In the genomic region with DNA sequence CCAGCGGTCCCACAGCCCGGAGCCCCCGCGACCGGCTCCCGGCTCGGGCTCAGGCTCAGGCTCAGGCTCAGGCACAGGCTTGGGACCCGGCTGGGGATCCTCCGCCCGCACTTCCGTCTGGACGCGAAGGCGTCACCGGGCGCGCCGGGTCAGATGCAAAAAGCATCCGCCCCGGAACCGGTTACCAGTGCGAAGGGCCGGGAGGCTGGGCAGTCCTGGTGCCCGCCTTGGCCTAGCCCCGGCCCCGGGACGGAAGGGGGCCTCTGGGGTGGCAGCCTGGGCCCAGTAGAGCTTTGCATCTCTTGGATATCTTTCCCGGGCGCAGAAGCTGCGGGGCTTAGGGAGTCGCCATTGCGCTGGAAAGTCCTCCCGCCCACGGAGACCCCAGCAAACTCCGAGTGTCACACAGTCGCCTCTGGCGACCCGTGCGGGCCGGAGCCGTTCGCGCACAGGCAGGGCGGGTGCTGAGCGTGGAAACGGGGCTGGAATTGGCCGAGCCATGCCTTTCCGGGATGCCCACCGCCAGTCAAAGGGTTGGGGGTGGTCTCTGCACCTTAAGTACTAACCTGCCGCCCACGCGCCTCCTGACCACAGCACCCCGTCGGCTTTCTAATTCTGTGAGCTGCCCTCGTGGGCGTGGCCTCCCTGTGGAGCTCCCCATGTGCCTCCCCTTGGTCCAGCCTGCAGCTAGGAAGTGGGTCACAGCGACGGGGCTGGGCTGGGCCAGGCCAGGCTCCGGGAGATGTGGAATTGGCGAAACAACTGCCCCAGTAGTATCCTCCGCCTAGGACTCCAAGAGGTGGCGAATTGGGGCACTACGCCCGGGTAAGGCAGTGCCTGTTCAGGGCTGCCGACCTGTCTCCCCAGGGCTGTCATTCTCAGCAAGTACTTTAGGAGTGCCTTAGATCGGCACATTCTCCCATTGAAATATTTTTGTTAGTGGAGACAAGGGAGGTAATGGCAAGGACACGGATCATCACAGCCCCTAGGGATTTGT, we compare ENCODE assay signal across 8 cellular contexts. TPM values are rescaled to one million over a fixed set of nuclear protein-coding genes. Genes with fewer than 3 reads are reported as not detected.
DNase-seq lines count a peak whose midpoint lies in the region; ATAC-seq and TF ChIP-seq lines count a peak whose summit lies in the region.

A gene (minus strand): TSS at position 119 of the 997 bp plus-strand sequence. CDS start 129 bp downstream, outside the sequence.

- H3K4me1 Mint-ChIP-seq in IgD-negative memory B cell = peaks cover 24 to 30% (median 28%) of the 10 kb centered on the region in 3 donors
- peaks cover 14% of the 10 kb centered on the region for H3K4me1 Mint-ChIP-seq in activated T-helper 17 cell treated with anti-CD3 and anti-CD28 coated beads, Interleukin-2, amount 50 U/mL, for 72 hours
- peaks cover 17 to 45% (median 32%) of the 10 kb centered on the region in 7 donors for H3K4me1 Mint-ChIP-seq in naive thymus-derived CD4-positive, alpha-beta T cell
- peaks cover 29% of the 10 kb centered on the region for H3K4me1 Mint-ChIP-seq in stimulated activated memory B cell treated with anti-CD40 and anti-IgM and Interleukin-4, amounts not matched to agents 10 μg/mL and 1 μg/mL and 100 μg/mL, for 72 hours

- H3K4me3 Mint-ChIP-seq in IgD-negative memory B cell = peak within 1 kb of the TSS; percentile 93 to 100 (median 97)
- peak within 1 kb of the TSS; percentile 89 for H3K4me3 Mint-ChIP-seq in activated T-helper 17 cell treated with anti-CD3 and anti-CD28 coated beads, Interleukin-2, amount 50 U/mL, for 72 hours
- peak within 1 kb of the TSS; percentile 94 to 99 (median 98) for H3K4me3 Mint-ChIP-seq in naive thymus-derived CD4-positive, alpha-beta T cell
- peak within 1 kb of the TSS; percentile 91 for H3K4me3 Mint-ChIP-seq in stimulated activated memory B cell treated with anti-CD40 and anti-IgM and Interleukin-4, amounts not matched to agents 10 μg/mL and 1 μg/mL and 100 μg/mL, for 72 hours

- peak within 1 kb of the TSS; percentile 96 to 99 (median 98) for H3K27ac Mint-ChIP-seq in IgD-negative memory B cell
- H3K27ac Mint-ChIP-seq in activated T-helper 17 cell treated with anti-CD3 and anti-CD28 coated beads, Interleukin-2, amount 50 U/mL, for 72 hours = peak within 1 kb of the TSS; percentile 92
- peak within 1 kb of the TSS; percentile 94 to 99 (median 98) for H3K27ac Mint-ChIP-seq in naive thymus-derived CD4-positive, alpha-beta T cell
- peak within 1 kb of the TSS; percentile 91 for H3K27ac Mint-ChIP-seq in stimulated activated memory B cell treated with anti-CD40 and anti-IgM and Interleukin-4, amounts not matched to agents 10 μg/mL and 1 μg/mL and 100 μg/mL, for 72 hours

- no peak for TF ChIP-seq CTCF in fibroblast of lung (conservative IDR thresholded peaks at IDR 0.05 in 1 of 2, IDR thresholded peaks at IDR 0.05 in 1 of 2; ENCODE audit: low read depth in 1 of 2, low read length in 2 of 2)

- H3K36me3 Mint-ChIP-seq in IgD-negative memory B cell = no peaks in the 10 kb centered on the region
- peaks cover 11% of the 10 kb centered on the region for H3K36me3 Mint-ChIP-seq in activated T-helper 17 cell treated with anti-CD3 and anti-CD28 coated beads, Interleukin-2, amount 50 U/mL, for 72 hours (ENCODE audit: low read depth)
- peaks cover 3 to 7% (median 4%) of the 10 kb centered on the region in 5 donors for H3K36me3 Mint-ChIP-seq in naive thymus-derived CD4-positive, alpha-beta T cell
- H3K36me3 Mint-ChIP-seq in stimulated activated memory B cell treated with anti-CD40 and anti-IgM and Interleukin-4, amounts not matched to agents 10 μg/mL and 1 μg/mL and 100 μg/mL, for 72 hours = peaks cover 5% of the 10 kb centered on the region

- H3K36me3 ChIP-seq in fibroblast of lung (ENCODE audit: control insufficient read depth, insufficient read depth, low read length) = no peaks in the 10 kb centered on the region
- peaks cover 0 to 11% (median 0%) of the 10 kb centered on the region in 3 experiments for H3K36me3 ChIP-seq in naive thymus-derived CD4-positive, alpha-beta T cell (ENCODE audit: control insufficient read depth in 2 of 3, insufficient read depth in 3 of 3, low read length in 3 of 3)

- POLR2A ChIA-PET in naive thymus-derived CD4-positive, alpha-beta T cell (lab: Charles Lee) = interaction anchor here (0.6 to 2.1 kb wide), 9 partner anchors 8 to 496 kb away, joined by 3 to 27 read pairs (median 5); a partner anchor contains a TSS

- H3K79me2 ChIP-seq in fibroblast of lung (ENCODE audit: control insufficient read depth, insufficient read depth, low read length) = peaks cover 31% of the 10 kb centered on the region

- H3K4me2 ChIP-seq in fibroblast of lung (ENCODE audit: extremely low read depth, insufficient read depth, low read length) = peak within 1 kb of the TSS; percentile 89

- H4K20me1 ChIP-seq in fibroblast of lung (ENCODE audit: control insufficient read depth, extremely low read depth, insufficient read depth, low read length) = no peaks in the 10 kb centered on the region

- peaks cover 6% of the 10 kb centered on the region for H3K4me1 ChIP-seq in fibroblast of lung (ENCODE audit: control insufficient read depth, extremely low read depth, insufficient read depth, low read length)
- peaks cover 13 to 17% of the 10 kb centered on the region in 2 donors for H3K4me1 ChIP-seq in naive thymus-derived CD4-positive, alpha-beta T cell (ENCODE audit: control insufficient read depth in 2 of 2, insufficient read depth in 2 of 2, low read length in 2 of 2)

- intact Hi-C loops in naive thymus-derived CD4-positive, alpha-beta T cell (cut with micrococcal nuclease) = loop anchor here (1.0 to 5.0 kb wide), 15 partner anchors 39 to 1493 kb away; a partner anchor contains a TSS

- H3K9me3 ChIP-seq in fibroblast of lung (ENCODE audit: control insufficient read depth, insufficient read depth, low read depth, low read length) = no peaks in the 10 kb centered on the region
- no peaks in the 10 kb centered on the region for H3K9me3 ChIP-seq in naive thymus-derived CD4-positive, alpha-beta T cell (ENCODE audit: control insufficient read depth in 2 of 3, low read length in 3 of 3)

- peak within 1 kb of the TSS; percentile 93 for H3K27ac ChIP-seq in fibroblast of lung (ENCODE audit: insufficient read depth, low read length)
- H3K27ac ChIP-seq in naive thymus-derived CD4-positive, alpha-beta T cell (ENCODE audit: low read depth, low read length) = peak within 1 kb of the TSS; percentile 92

- H3K9me3 Mint-ChIP-seq in IgD-negative memory B cell = no peaks in the 10 kb centered on the region
- H3K9me3 Mint-ChIP-seq in activated T-helper 17 cell treated with anti-CD3 and anti-CD28 coated beads, Interleukin-2, amount 50 U/mL, for 72 hours = no peaks in the 10 kb centered on the region
- H3K9me3 Mint-ChIP-seq in naive thymus-derived CD4-positive, alpha-beta T cell = no peaks in the 10 kb centered on the region
- no peaks in the 10 kb centered on the region for H3K9me3 Mint-ChIP-seq in stimulated activated memory B cell treated with anti-CD40 and anti-IgM and Interleukin-4, amounts not matched to agents 10 μg/mL and 1 μg/mL and 100 μg/mL, for 72 hours

- peak within 1 kb of the TSS; percentile 65 to 88 (median 80) for H3K4me3 ChIP-seq in fibroblast of lung (replicated peaks in 1 of 4; ENCODE audit: control extremely low read depth in 1 of 4, insufficient read depth in 1 of 4, low read depth in 3 of 4, low read length in 4 of 4)
- H3K4me3 ChIP-seq in naive thymus-derived CD4-positive, alpha-beta T cell (ENCODE audit: low read length) = peak within 1 kb of the TSS; percentile 96

- peak within 1 kb of the TSS; percentile 84 for H2AFZ ChIP-seq in fibroblast of lung (ENCODE audit: low read length)

- no peaks in the 10 kb centered on the region for H3K27me3 ChIP-seq in fibroblast of lung (ENCODE audit: control insufficient read depth, insufficient read depth, low read length)
- H3K27me3 ChIP-seq in naive thymus-derived CD4-positive, alpha-beta T cell (ENCODE audit: control insufficient read depth in 2 of 2, insufficient read depth in 2 of 2, low read length in 2 of 2) = no peaks in the 10 kb centered on the region

- H3K9ac ChIP-seq in fibroblast of lung (ENCODE audit: insufficient read depth, low read length) = peak within 1 kb of the TSS; percentile 92

- DNase-seq in DMS79 treated with DMSO at 0.1 percent for 48 hours (lab: John Stamatoyannopoulos, UW) = peak; percentile 86
- DNase-seq in RPMI7951 (ENCODE audit: low read depth) = peak; percentile 86
- peak; percentile 85 to 86 for DNase-seq in fibroblast of lung (ENCODE audit: low read depth in 2 of 2)
- DNase-seq in naive thymus-derived CD4-positive, alpha-beta T cell = peak; percentile 35 to 85 (median 66)

- CTCF ChIA-PET in naive thymus-derived CD4-positive, alpha-beta T cell (lab: Charles Lee) = interaction anchor here (0.8 to 1.5 kb wide), 3 partner anchors 39 to 51 kb away, joined by 3 to 5 read pairs (median 4); a partner anchor contains a TSS

- no peaks in the 10 kb centered on the region for H3K27me3 Mint-ChIP-seq in IgD-negative memory B cell
- H3K27me3 Mint-ChIP-seq in activated T-helper 17 cell treated with anti-CD3 and anti-CD28 coated beads, Interleukin-2, amount 50 U/mL, for 72 hours = no peaks in the 10 kb centered on the region
- H3K27me3 Mint-ChIP-seq in naive thymus-derived CD4-positive, alpha-beta T cell = no peaks in the 10 kb centered on the region
- no peaks in the 10 kb centered on the region for H3K27me3 Mint-ChIP-seq in stimulated activated memory B cell treated with anti-CD40 and anti-IgM and Interleukin-4, amounts not matched to agents 10 μg/mL and 1 μg/mL and 100 μg/mL, for 72 hours

- ATAC-seq in GM21576 (IDR thresholded peaks at IDR 0.05; ENCODE audit: unreplicated experiment) = peak; percentile 72
- ATAC-seq in activated T-helper 17 cell treated with anti-CD3 and anti-CD28 coated beads, Interleukin-2, amount 50 U/mL, for 72 hours (replicated peaks) = peak; percentile 94
- peak; percentile 90 for ATAC-seq in naive thymus-derived CD4-positive, alpha-beta T cell
- ATAC-seq in stimulated activated memory B cell treated with anti-CD40 and anti-IgM and Interleukin-4, amounts not matched to agents 10 μg/mL and 1 μg/mL and 100 μg/mL, for 72 hours = peak; percentile 94

RNA-seq across cellular contexts. Expression of the gene that starts here (rescaled TPM):
- polyA plus RNA-seq in IgD-negative memory B cell (104 TPM), fibroblast of lung (59.0 and 61.6 TPM in 2 replicates)
- 38.4 and 40.6 TPM in 2 replicates for total RNA-seq in RPMI7951 (2014; rRNA removed; shearing (Covaris generic))
- total RNA-seq in activated T-helper 17 cell treated with anti-CD3 and anti-CD28 coated beads, Interleukin-2, amount 50 U/mL, for 72 hours = 10 to 100 TPM; 15.0 to 24.3 TPM
- 36.2 and 51.0 TPM in 2 replicates for total RNA-seq in fibroblast of lung
- polyA plus RNA-seq in fibroblast of lung (2012) = 48.8 and 52.2 TPM in 2 replicates
- polyA minus RNA-seq in fibroblast of lung (ENCODE audit: low replicate concordance) = 8.9 and 10.1 TPM in 2 replicates
- 10 to 100 TPM; 16.2 to 33.6 (median 30.6) TPM for total RNA-seq in naive thymus-derived CD4-positive, alpha-beta T cell
- 10 to 100 TPM; 62.1 to 83.0 TPM for polyA plus RNA-seq in naive thymus-derived CD4-positive, alpha-beta T cell

Comparison
In these comparisons a context has a peak if more than half of its experiments do, and no peak if none do; other contexts are left out.
1. Peak in every context shown above with its lines: DNase-seq, ATAC-seq, H3K4me3 ChIP-seq and H3K27ac ChIP-seq.